Comparison of ENCODE assay signal across 25 cellular contexts in the genomic region with DNA sequence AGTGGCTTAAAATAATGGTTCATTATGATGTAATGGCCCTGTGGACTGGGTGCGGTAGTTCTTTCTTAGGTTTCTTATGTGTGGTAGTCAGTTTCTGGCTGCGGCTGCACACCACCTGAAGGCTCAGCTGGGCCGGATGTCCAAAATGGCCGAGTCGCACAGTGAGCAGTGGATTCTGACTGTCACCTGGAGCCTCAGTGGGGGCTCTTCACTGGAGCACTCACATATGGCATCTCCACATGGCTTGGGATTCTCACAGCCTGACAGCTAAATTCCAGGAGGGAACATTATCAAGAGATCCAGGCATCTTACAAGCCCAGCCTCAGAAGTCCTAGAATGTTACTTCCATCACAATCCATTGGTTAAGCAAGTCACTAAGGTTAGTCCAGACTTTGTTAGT. TPM values are rescaled to one million over a fixed set of nuclear protein-coding genes. Genes with fewer than 3 reads are reported as not detected.
DNase-seq lines count a peak whose midpoint lies in the region; ATAC-seq and TF ChIP-seq lines count a peak whose summit lies in the region.
"Had no signal": no experiment of that assay in that cellular context is flagged by ENCODE, and none has a peak within 500 bp of the region (broad histone marks: within the 10 kb centered on the region; RNA-seq: fewer than 3 reads in every experiment).

No MANE protein-coding gene starts in this region.

- no peak for TF ChIP-seq EP300 in esophagus muscularis mucosa (IDR thresholded peaks at IDR 0.05)

- intact Hi-C loops in right cardiac atrium (cut with DNase I): no loop called here
- intact Hi-C loops in Right ventricle myocardium superior (cut with DNase I): no loop called here
- intact Hi-C loops in esophagus muscularis mucosa (cut with DNase I): no loop called here

- ATAC-seq in right cardiac atrium (no peak), Right ventricle myocardium superior (ENCODE audit: poor library complexity) (no peak), HG03439 (IDR thresholded peaks at IDR 0.05; ENCODE audit: unreplicated experiment) (no peak)
- ATAC-seq: HCT116 had no signal

- H3K9me3 ChIP-seq in right cardiac atrium (ENCODE audit: control insufficient read depth, low read length): no peaks in the 10 kb centered on the region
- no peaks in the 10 kb centered on the region for H3K9me3 ChIP-seq in esophagus muscularis mucosa
- H3K9me3 ChIP-seq in BE2C: no peaks in the 10 kb centered on the region
- H3K9me3 ChIP-seq: Caco-2 had no signal

- DNase-seq in right cardiac atrium (no peak), Right ventricle myocardium superior (no peak), cerebellar cortex (ENCODE audit: low spot score) (peak; percentile 91), esophagus muscularis mucosa (ENCODE audit: extremely low spot score) (peak; percentile 26), globus pallidus (ENCODE audit: low spot score) (no peak), BE2C (no peak)
- DNase-seq: AML-193; Caco-2; CD4-positive, alpha-beta memory T cell; DMS 273 treated with DMSO at 0.1 percent for 48 hours; DMS79; KG1; NCI-H1092; NCI-H1417 treated with DMSO at 0.1 percent for 48 hours; NCI-H1694 treated with DMSO at 0.1 percent for 48 hours; NCI-H2081; NCI-H2171; NCI-H226; NCI-H510A; NCI-H69; RPMI8226; SHP77 had no signal

- H3K27ac ChIP-seq in right cardiac atrium (ENCODE audit: low read length): peak overlapping the region; percentile 15
- H3K27ac ChIP-seq in esophagus muscularis mucosa (replicated peaks in 1 of 4): no peak overlapping the region

- H3K4me1 ChIP-seq in right cardiac atrium (ENCODE audit: control insufficient read depth, insufficient read depth, low read length): peaks cover 3% of the 10 kb centered on the region
- H3K4me1 ChIP-seq in esophagus muscularis mucosa: peaks cover 4 to 14% (median 9%) of the 10 kb centered on the region in 4 donors
- H3K4me1 ChIP-seq in BE2C: peaks cover 4% of the 10 kb centered on the region
- H3K4me1 ChIP-seq: Caco-2 had no signal

- H3K36me3 ChIP-seq in esophagus muscularis mucosa (no peaks in the 10 kb centered on the region), BE2C (no peaks in the 10 kb centered on the region)

- 95% methylated on average over 5 of the region's 5 CpGs for WGBS in right cardiac atrium
- WGBS in esophagus muscularis mucosa: 81% methylated on average over 5 of the region's 5 CpGs

- H3K27me3 ChIP-seq in right cardiac atrium (ENCODE audit: control insufficient read depth, insufficient read depth) (no peaks in the 10 kb centered on the region), esophagus muscularis mucosa (no peaks in the 10 kb centered on the region), BE2C (peaks cover 3% of the 10 kb centered on the region; the same call in 1 of the 2 replicates)

- TF ChIP-seq CTCF in esophagus muscularis mucosa (IDR thresholded peaks at IDR 0.05) (no peak), BE2C (IDR thresholded peaks at IDR 0.05; ENCODE audit: low read depth, low read length) (no peak)

- no peak overlapping the region for H3K4me3 ChIP-seq in right cardiac atrium (ENCODE audit: low read length)
- no peak overlapping the region for H3K4me3 ChIP-seq in esophagus muscularis mucosa
- H3K4me3 ChIP-seq in BE2C (ENCODE audit: low read depth, low read length): no peak overlapping the region

- TF ChIP-seq POLR2A in esophagus muscularis mucosa (IDR thresholded peaks at IDR 0.05; ENCODE audit: low read depth): no peak

RNA-seq across cellular contexts. Expression of gene ALDH1L1, which starts 26.8 kb away (rescaled TPM):
- total RNA-seq in right cardiac atrium (10 to 100 TPM in 2 of 4 donors, 1 to 10 TPM in 2; 7.5 to 16.3 (median 12.5) TPM), Right ventricle myocardium superior (21.5 TPM), esophagus muscularis mucosa (10 to 100 TPM; 19.2 to 39.9 (median 25.9) TPM)
- 11.0 TPM for polyA plus RNA-seq in right cardiac atrium
- polyA plus RNA-seq in BE2C (2012; ENCODE audit: insufficient read depth, insufficient read length, low read depth): 1.6 TPM
- total RNA-seq: A172; CD4-positive, alpha-beta memory T cell had no signal
- polyA plus RNA-seq: CD4-positive, alpha-beta memory T cell had no signal

Comparison
In these comparisons a context has a peak if more than half of its experiments do, and no peak if none do; other contexts are left out.
1. DNase-seq: peak in cerebellar cortex (single experiment) and esophagus muscularis mucosa (single experiment); none in right cardiac atrium (0 of 3), Right ventricle myocardium superior (single experiment), globus pallidus (single experiment) and BE2C (single experiment).